Comparison of ENCODE assay signal across 2 cellular contexts in the genomic region with DNA sequence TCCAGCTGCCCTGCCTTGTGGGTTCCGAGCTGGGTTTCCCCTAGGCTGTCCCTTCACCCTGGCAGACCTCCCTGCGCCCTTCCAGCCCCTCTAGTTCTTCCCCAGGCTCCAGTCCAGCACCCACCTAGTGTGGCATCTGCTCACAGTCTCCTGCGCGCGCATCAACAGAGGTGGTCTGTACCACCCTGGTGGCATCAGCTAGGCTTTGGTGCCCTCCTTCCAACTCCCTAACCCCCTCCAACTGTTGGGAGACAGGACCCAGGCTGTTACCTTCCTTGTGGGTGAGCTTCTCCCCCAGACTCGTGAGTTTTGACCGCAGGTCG.
TF ChIP-seq lines count a peak whose summit lies in the region.

No MANE protein-coding gene starts in this region.

TF ChIP-seq in HEK293, 187 proteins besides CTCF, POLR2A, EP300 and RAD21:
- TF ChIP-seq IKZF3 (tag by site-specific recombination; IDR thresholded peaks at IDR 0.05) = no peak
- TF ChIP-seq ZNF341 (tag by site-specific recombination; IDR thresholded peaks at IDR 0.05; ENCODE audit: low read depth) = peak; percentile 37; the same call in 1 of the 2 replicates

TF ChIP-seq in SK-N-SH, 30 proteins besides CTCF, POLR2A, EP300 and RAD21:
- TF ChIP-seq MXI1 (IDR thresholded peaks at IDR 0.05; ENCODE audit: low read depth, low read length) (no peak), ELF1 (IDR thresholded peaks at IDR 0.05) (no peak), TCF12 (IDR thresholded peaks at IDR 0.05) (no peak), MEF2A (IDR thresholded peaks at IDR 0.05; ENCODE audit: borderline replicate concordance, low read depth) (no peak), EZH2phosphoT487 (IDR thresholded peaks at IDR 0.05; ENCODE audit: borderline replicate concordance, low read depth) (no peak), RFX5 (IDR thresholded peaks at IDR 0.05; ENCODE audit: low read length) (no peak)
- TF ChIP-seq, protein P1, sequence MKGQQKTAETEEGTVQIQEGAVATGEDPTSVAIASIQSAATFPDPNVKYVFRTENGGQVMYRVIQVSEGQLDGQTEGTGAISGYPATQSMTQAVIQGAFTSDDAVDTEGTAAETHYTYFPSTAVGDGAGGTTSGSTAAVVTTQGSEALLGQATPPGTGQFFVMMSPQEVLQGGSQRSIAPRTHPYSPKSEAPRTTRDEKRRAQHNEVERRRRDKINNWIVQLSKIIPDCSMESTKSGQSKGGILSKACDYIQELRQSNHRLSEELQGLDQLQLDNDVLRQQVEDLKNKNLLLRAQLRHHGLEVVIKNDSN (IDR thresholded peaks at IDR 0.05; ENCODE audit: borderline replicate concordance, low read depth) = no peak
- TF ChIP-seq, protein P2, sequence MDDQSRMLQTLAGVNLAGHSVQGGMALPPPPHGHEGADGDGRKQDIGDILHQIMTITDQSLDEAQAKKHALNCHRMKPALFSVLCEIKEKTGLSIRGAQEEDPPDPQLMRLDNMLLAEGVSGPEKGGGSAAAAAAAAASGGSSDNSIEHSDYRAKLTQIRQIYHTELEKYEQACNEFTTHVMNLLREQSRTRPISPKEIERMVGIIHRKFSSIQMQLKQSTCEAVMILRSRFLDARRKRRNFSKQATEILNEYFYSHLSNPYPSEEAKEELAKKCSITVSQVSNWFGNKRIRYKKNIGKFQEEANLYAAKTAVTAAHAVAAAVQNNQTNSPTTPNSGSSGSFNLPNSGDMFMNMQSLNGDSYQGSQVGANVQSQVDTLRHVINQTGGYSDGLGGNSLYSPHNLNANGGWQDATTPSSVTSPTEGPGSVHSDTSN (IDR thresholded peaks at IDR 0.05) = no peak
